In the genomic region with DNA sequence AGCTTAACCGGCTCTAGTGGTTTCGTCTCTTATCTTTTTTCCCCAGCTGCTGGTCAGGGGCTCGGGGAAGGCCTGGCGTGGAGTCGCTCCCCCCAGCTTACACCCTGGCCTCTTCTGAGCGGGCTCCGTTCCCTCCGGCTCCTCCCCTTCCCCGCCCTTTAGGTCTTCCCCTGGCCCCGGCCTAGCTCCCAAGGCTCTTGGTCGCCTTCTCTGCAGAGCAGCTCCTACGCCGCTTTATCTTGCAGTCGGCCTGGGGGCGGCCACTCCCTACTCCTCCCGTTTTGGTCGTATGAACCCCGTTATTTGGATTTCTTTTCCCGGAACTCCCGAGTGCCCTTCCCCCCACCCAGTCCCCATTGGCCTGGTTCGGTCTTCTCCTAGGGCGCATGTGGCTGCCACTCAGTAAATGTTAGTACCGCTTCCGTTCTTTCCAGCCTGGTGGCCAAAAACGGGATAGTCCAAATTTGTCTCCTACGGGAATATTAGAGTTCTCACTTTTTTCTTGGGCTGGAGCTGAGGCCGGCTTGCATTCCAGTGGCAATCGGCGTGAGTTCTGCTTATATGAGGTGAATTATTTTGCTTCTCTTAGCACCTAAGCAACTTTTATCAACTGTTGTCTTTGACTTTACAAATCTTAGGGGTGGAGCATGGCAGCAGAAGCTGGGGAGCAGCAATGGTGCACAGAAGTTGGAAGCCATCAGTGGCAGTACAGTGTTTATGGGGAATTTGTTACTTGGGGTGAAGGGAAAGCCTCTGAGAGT, we compare ENCODE assay signal across 8 cellular contexts. TPM values are rescaled to one million over a fixed set of nuclear protein-coding genes. Genes with fewer than 3 reads are reported as not detected.
DNase-seq lines count a peak whose midpoint lies in the region; ATAC-seq and TF ChIP-seq lines count a peak whose summit lies in the region.

No MANE protein-coding gene starts in this region.

- peaks cover 0 to 31% of the 10 kb centered on the region in 2 donors for H3K36me3 ChIP-seq in left lung
- no peaks in the 10 kb centered on the region for H3K36me3 ChIP-seq in stomach smooth muscle (ENCODE audit: control insufficient read depth in 2 of 2, insufficient read depth in 2 of 2, low read length in 2 of 2)

- H3K4me3 ChIP-seq in coronary artery (peak overlapping the region; percentile 81), left lung (peak overlapping the region; percentile 79 to 97), stomach smooth muscle (ENCODE audit: low read length in 2 of 2) (peak overlapping the region; percentile 93 to 96)

- H3K27me3 ChIP-seq in left lung (no peaks in the 10 kb centered on the region), stomach smooth muscle (ENCODE audit: control insufficient read depth in 1 of 2, insufficient read depth in 2 of 2, low read length in 2 of 2) (no peaks in the 10 kb centered on the region)

- peak; percentile 89 for DNase-seq in AG08395 (ENCODE audit: low spot score)
- peak; percentile 84 for DNase-seq in GM13977 (ENCODE audit: low spot score)
- DNase-seq in NCI-H1048 (lab: John Stamatoyannopoulos, UW), result peak; percentile 81
- peak; percentile 93 for DNase-seq in SK-MEL-5 (ENCODE audit: low read depth, low spot score)
- DNase-seq in coronary artery (ENCODE audit: low spot score), result peak; percentile 93
- DNase-seq in left lung, result peak in 1 of 2 donors; percentile 93

- peak overlapping the region; percentile 88 to 91 for H3K27ac ChIP-seq in coronary artery
- peak overlapping the region; percentile 97 to 98 for H3K27ac ChIP-seq in left lung
- peak overlapping the region; percentile 99 for H3K27ac ChIP-seq in stomach smooth muscle (ENCODE audit: low read length)

- intact Hi-C loops in left lung (cut with DNase I), result no loop called here

- H3K9ac ChIP-seq in stomach smooth muscle (ENCODE audit: low read length in 2 of 2), result peak overlapping the region; percentile 94 to 97

- TF ChIP-seq CTCF in GM13977 (IDR thresholded peaks at IDR 0.05; ENCODE audit: extremely low read depth, insufficient read depth, missing control alignments), result no peak
- TF ChIP-seq CTCF in coronary artery (IDR thresholded peaks at IDR 0.05), result no peak
- peak in 1 of 2 donors; percentile 53 for TF ChIP-seq CTCF in left lung (IDR thresholded peaks at IDR 0.05)

- in situ Hi-C loops in GM13977 (cut with MboI; ENCODE audit: low pct_unique_long_range_greater_than_20kb, low sequenced_read_pairs, unreplicated experiment) (no loop called here), SK-MEL-5 (cut with HindIII; ENCODE audit: low pct_unique_long_range_greater_than_20kb, low sequenced_read_pairs) (no loop called here)

- H3K9me3 ChIP-seq in left lung, result no peaks in the 10 kb centered on the region
- no peaks in the 10 kb centered on the region for H3K9me3 ChIP-seq in stomach smooth muscle (ENCODE audit: control insufficient read depth in 2 of 2, low read length in 2 of 2)

- H3K4me1 ChIP-seq in left lung, result peaks cover 17 to 57% of the 10 kb centered on the region in 2 donors
- peaks cover 31% of the 10 kb centered on the region for H3K4me1 ChIP-seq in stomach smooth muscle (ENCODE audit: control insufficient read depth, insufficient read depth, low read length)

- peak; percentile 50 for ATAC-seq in HG02852 (IDR thresholded peaks at IDR 0.05; ENCODE audit: unreplicated experiment)
- ATAC-seq in left lung, result peak; percentile 81

RNA-seq across cellular contexts. Expression of gene THRAP3, which starts 0.5 kb away (rescaled TPM):
- total RNA-seq in SK-MEL-5 (2014; rRNA removed; shearing (Covaris generic)), result 63.2 and 65.1 TPM in 2 replicates
- polyA plus RNA-seq in SK-MEL-5 (2015; cell fraction: cytosol; rRNA removed), result 64.5 and 80.7 TPM in 2 replicates
- 107 and 109 TPM in 2 replicates for polyA plus RNA-seq in SK-MEL-5 (2015; cell fraction: nucleus; rRNA removed)
- total RNA-seq in left lung, result 10 to 100 TPM; 86.2 to 93.0 TPM
